Comparison of ENCODE assay signal across 18 cellular contexts in the genomic region with DNA sequence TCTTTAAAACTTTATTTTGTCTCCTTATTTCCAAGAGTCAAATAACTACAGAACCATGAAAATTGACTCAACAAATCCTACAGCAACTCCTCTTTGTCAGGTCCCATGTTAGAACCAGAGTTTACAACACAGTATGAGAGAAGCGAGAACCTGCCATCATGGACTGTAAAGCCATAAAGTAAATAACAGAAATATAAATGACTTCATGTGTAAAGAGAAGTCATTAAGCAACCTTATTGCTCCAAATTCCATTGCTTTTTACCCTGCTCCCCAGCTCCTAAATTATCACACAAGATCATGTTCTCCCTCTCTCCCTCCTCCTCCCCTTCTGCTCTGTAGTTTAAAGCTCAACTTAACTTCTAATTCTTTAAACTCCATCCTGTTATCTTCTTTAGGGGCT.
A peak's percentile ranks its signal among the peaks of the same experiment; 100 is the strongest.
DNase-seq lines count a peak whose midpoint lies in the region; ATAC-seq and TF ChIP-seq lines count a peak whose summit lies in the region.
"Had no signal": no experiment of that assay in that cellular context is flagged by ENCODE, and none has a peak within 500 bp of the region (broad histone marks: within the 10 kb centered on the region; RNA-seq: fewer than 3 reads in every experiment).

No MANE protein-coding gene starts in this region.

- H3K36me3 ChIP-seq in SK-N-SH (replicated peaks in 1 of 2; ENCODE audit: control insufficient read depth in 1 of 2, insufficient read depth in 2 of 2, low read length in 1 of 2) (no peaks in the 10 kb centered on the region), vagina (no peaks in the 10 kb centered on the region), neuronal stem cell (replicated peaks in 1 of 2; ENCODE audit: control insufficient read depth in 2 of 2, insufficient read depth in 2 of 2, low read length in 2 of 2) (no peaks in the 10 kb centered on the region), thyroid gland (no peaks in the 10 kb centered on the region)
- H3K36me3 ChIP-seq: left lung, pancreas, WERI-Rb-1 had no signal

- TF ChIP-seq CTCF in SK-N-SH (IDR thresholded peaks at IDR 0.05) (no peak), chondrocyte (IDR thresholded peaks at IDR 0.05) (no peak), mesothelial cell of epicardium (IDR thresholded peaks at IDR 0.05; ENCODE audit: unreplicated experiment) (no peak), vagina (IDR thresholded peaks at IDR 0.05) (no peak), thyroid gland (IDR thresholded peaks at IDR 0.05) (no peak)

- peaks cover 10% of the 10 kb centered on the region for H3K9me3 Mint-ChIP-seq in chondrocyte (ENCODE audit: low read depth)
- H3K9me3 Mint-ChIP-seq in mesothelial cell of epicardium = peaks cover 4% of the 10 kb centered on the region
- H3K9me3 Mint-ChIP-seq: dendritic cell treated with granulocyte-macrophage colony-stimulating factor and Interleukin-4, amounts not matched to agents 40 ng/mL and 50 ng/mL, for 4 days; T-helper 1 cell treated with Interleukin-12 subunit alpha and Interleukin-12 subunit beta and Interleukin-4 antibody, amounts not matched to agents 30 μg/mL and 1 μg/mL, for 36 hours had no signal

- H4K8ac ChIP-seq in neuronal stem cell (ENCODE audit: low read depth, low read length) = no peak overlapping the region

- no peak overlapping the region for H3K23ac ChIP-seq in neuronal stem cell (ENCODE audit: low read depth, low read length, poor library complexity)

- H3K9me2 ChIP-seq in SK-N-SH = no peaks in the 10 kb centered on the region

- no peaks in the 10 kb centered on the region for H3K36me3 Mint-ChIP-seq in chondrocyte (ENCODE audit: low read depth)
- H3K36me3 Mint-ChIP-seq in mesothelial cell of epicardium = no peaks in the 10 kb centered on the region
- H3K36me3 Mint-ChIP-seq: IgD-negative memory B cell had no signal

- no peak overlapping the region for H2AK5ac ChIP-seq in neuronal stem cell (ENCODE audit: low read depth, low read length)

- peaks cover 2 to 11% of the 10 kb centered on the region in 2 experiments; a peak in 3 of 4 replicates for H3K4me1 ChIP-seq in SK-N-SH (ENCODE audit: control insufficient read depth in 1 of 2, insufficient read depth in 2 of 2, low read depth in 1 of 2, low read length in 1 of 2)
- peaks cover 30% of the 10 kb centered on the region for H3K4me1 ChIP-seq in vagina
- peaks cover 0 to 1% of the 10 kb centered on the region in 2 donors for H3K4me1 ChIP-seq in neuronal stem cell (ENCODE audit: control insufficient read depth in 2 of 2, insufficient read depth in 1 of 2, low read depth in 1 of 2, low read length in 2 of 2)
- H3K4me1 ChIP-seq in thyroid gland = peaks cover 0 to 18% of the 10 kb centered on the region in 2 donors
- H3K4me1 ChIP-seq: left lung had no signal

- no peak for TF ChIP-seq POLR2A in vagina (IDR thresholded peaks at IDR 0.05)
- no peak for TF ChIP-seq POLR2A in thyroid gland (IDR thresholded peaks at IDR 0.05)

- no peaks in the 10 kb centered on the region for H3K9me3 ChIP-seq in SK-N-SH
- no peaks in the 10 kb centered on the region for H3K9me3 ChIP-seq in vagina
- H3K9me3 ChIP-seq in neuronal stem cell (replicated peaks in 1 of 2; ENCODE audit: control insufficient read depth in 2 of 2, insufficient read depth in 1 of 2, low read depth in 1 of 2, low read length in 2 of 2) = peaks cover 0 to 2% of the 10 kb centered on the region in 2 donors
- H3K9me3 ChIP-seq in thyroid gland = no peaks in the 10 kb centered on the region
- H3K9me3 ChIP-seq: left lung, pancreas had no signal

- peak overlapping the region; percentile 72 for H3K27ac Mint-ChIP-seq in chondrocyte (ENCODE audit: unreplicated experiment)
- peak overlapping the region; percentile 26 for H3K27ac Mint-ChIP-seq in mesothelial cell of epicardium
- H3K27ac Mint-ChIP-seq: activated CD8-positive, alpha-beta T cell treated with anti-CD3 and anti-CD28 coated beads, Interleukin-2, amount 10 ng/mL, durations not matched to agents 7 days and 5 days; dendritic cell treated with granulocyte-macrophage colony-stimulating factor and Interleukin-4, amounts not matched to agents 40 ng/mL and 50 ng/mL, for 4 days; IgD-negative memory B cell; T-helper 1 cell treated with Interleukin-12 subunit alpha and Interleukin-12 subunit beta and Interleukin-4 antibody, amounts not matched to agents 30 μg/mL and 1 μg/mL, for 36 hours had no signal

- 95% methylated on average over 1 of the region's 1 CpG for WGBS in SK-N-SH (ENCODE audit: low lambda C conversion rate)
- WGBS in neuronal stem cell (ENCODE audit: extremely low coverage in 2 of 2, insufficient read length in 2 of 2, insufficient replicate concordance in 1 of 2), 2 donors = no CpG with 5 or more reads among the region's 1 CpG
- 93 to 96% methylated on average over 1 of the region's 1 CpG for WGBS in thyroid gland, 2 donors

- H3K4me3 Mint-ChIP-seq in chondrocyte (ENCODE audit: unreplicated experiment) (no peak overlapping the region), mesothelial cell of epicardium (no peak overlapping the region)
- H3K4me3 Mint-ChIP-seq: activated CD8-positive, alpha-beta T cell treated with anti-CD3 and anti-CD28 coated beads, Interleukin-2, amount 10 ng/mL, durations not matched to agents 7 days and 5 days; activated T-cell treated with anti-CD3 and anti-CD28 coated beads, Interleukin-2, amount 50 U/mL, for 4 hours; dendritic cell treated with granulocyte-macrophage colony-stimulating factor and Interleukin-4, amounts not matched to agents 40 ng/mL and 50 ng/mL, for 4 days; IgD-negative memory B cell; T-helper 1 cell treated with Interleukin-12 subunit alpha and Interleukin-12 subunit beta and Interleukin-4 antibody, amounts not matched to agents 30 μg/mL and 1 μg/mL, for 36 hours had no signal

- H2BK12ac ChIP-seq in neuronal stem cell (ENCODE audit: low read length) = no peak overlapping the region

- no peak overlapping the region for H3K18ac ChIP-seq in neuronal stem cell (ENCODE audit: low read length)

- POLR2A ChIA-PET in SK-N-SH (lab: Yijun Ruan, JAX) = no interaction called here

- H3K27me3 ChIP-seq in SK-N-SH (ENCODE audit: insufficient read depth) (no peaks in the 10 kb centered on the region), vagina (no peaks in the 10 kb centered on the region), neuronal stem cell (ENCODE audit: control insufficient read depth in 3 of 3, insufficient read depth in 3 of 3, low read depth in 1 of 3, low read length in 3 of 3) (no peaks in the 10 kb centered on the region), thyroid gland (no peaks in the 10 kb centered on the region)
- H3K27me3 ChIP-seq: left lung, pancreas had no signal

- H3K9ac ChIP-seq in SK-N-SH = no peak overlapping the region
- H3K9ac ChIP-seq in neuronal stem cell (ENCODE audit: low read depth, low read length, poor library complexity) = no peak overlapping the region

- H2AFZ ChIP-seq in SK-N-SH (ENCODE audit: low read depth) = peak overlapping the region; percentile 2; the same call in 1 of the 2 replicates
- H2AFZ ChIP-seq in neuronal stem cell (ENCODE audit: low read length) = no peak overlapping the region

- H3K4me2 ChIP-seq in SK-N-SH (no peak overlapping the region), neuronal stem cell (ENCODE audit: insufficient read depth, low read length, poor library complexity, severe bottlenecking) (no peak overlapping the region)

- no peak for TF ChIP-seq RAD21 in SK-N-SH (IDR thresholded peaks at IDR 0.05; ENCODE audit: low read length)

- no peak for ATAC-seq in SK-N-SH treated with all-trans-retinoic acid at 6 μM for 48 hours

- H4K20me1 ChIP-seq in SK-N-SH (ENCODE audit: insufficient read depth) = no peaks in the 10 kb centered on the region

- CTCF ChIA-PET in SK-N-SH (lab: Yijun Ruan, JAX) = no interaction called here

- H2BK5ac ChIP-seq in neuronal stem cell (ENCODE audit: low read length) = no peak overlapping the region

- no peak overlapping the region for H3K14ac ChIP-seq in neuronal stem cell (ENCODE audit: low read length)

- no peaks in the 10 kb centered on the region for H3K79me1 ChIP-seq in neuronal stem cell (ENCODE audit: low read depth, low read length)

- no peak overlapping the region for H4K91ac ChIP-seq in neuronal stem cell (ENCODE audit: low read depth, low read length, poor library complexity)

- H3K4me1 Mint-ChIP-seq in chondrocyte (ENCODE audit: low read depth) (peaks cover 64% of the 10 kb centered on the region), mesothelial cell of epicardium (peaks cover 3% of the 10 kb centered on the region)

- H3K79me2 ChIP-seq in SK-N-SH (ENCODE audit: insufficient read depth) = no peaks in the 10 kb centered on the region

- no peak for TF ChIP-seq EP300 in SK-N-SH (IDR thresholded peaks at IDR 0.05; ENCODE audit: borderline replicate concordance in 1 of 2, low read depth in 1 of 2, low read length in 1 of 2)

- DNase-seq in SK-N-SH (no peak), chondrocyte (ENCODE audit: low spot score) (no peak), mesothelial cell of epicardium (ENCODE audit: low spot score in 2 of 2, unreplicated experiment in 2 of 2) (no peak), vagina (ENCODE audit: extremely low spot score in 2 of 2) (no peak), mesenteric fat pad (ENCODE audit: low spot score) (no peak), neuronal stem cell (ENCODE audit: low spot score) (no peak), thyroid gland (no peak)
- DNase-seq: 8988T, SIG-M5 had no signal

- no peak overlapping the region for H3K4me3 ChIP-seq in SK-N-SH (ENCODE audit: low read depth in 2 of 2, low read length in 1 of 2)
- H3K4me3 ChIP-seq in vagina = no peak overlapping the region
- H3K4me3 ChIP-seq in neuronal stem cell (ENCODE audit: low read length in 2 of 2) = no peak overlapping the region
- H3K4me3 ChIP-seq in thyroid gland (replicated peaks in 1 of 3) = no peak overlapping the region
- H3K4me3 ChIP-seq: left lung, pancreas had no signal

- H3K27me3 Mint-ChIP-seq in chondrocyte (ENCODE audit: low read depth) = no peaks in the 10 kb centered on the region
- no peaks in the 10 kb centered on the region for H3K27me3 Mint-ChIP-seq in mesothelial cell of epicardium (ENCODE audit: low read depth)
- H3K27me3 Mint-ChIP-seq: dendritic cell treated with granulocyte-macrophage colony-stimulating factor and Interleukin-4, amounts not matched to agents 40 ng/mL and 50 ng/mL, for 4 days had no signal

- peaks cover 11% of the 10 kb centered on the region for H3F3A ChIP-seq in SK-N-SH (replicated peaks; ENCODE audit: insufficient read depth)

- no peak overlapping the region for H3K4ac ChIP-seq in neuronal stem cell (ENCODE audit: low read length)

- no peak overlapping the region for H2BK15ac ChIP-seq in neuronal stem cell (ENCODE audit: low read length)

- H3K27ac ChIP-seq in SK-N-SH (ENCODE audit: low read depth in 2 of 2, low read length in 1 of 2) = no peak overlapping the region
- H3K27ac ChIP-seq in vagina = peak overlapping the region; percentile 27
- no peak overlapping the region for H3K27ac ChIP-seq in neuronal stem cell (replicated peaks; ENCODE audit: low read length)
- no peak overlapping the region for H3K27ac ChIP-seq in thyroid gland
- H3K27ac ChIP-seq: left lung, pancreas, WERI-Rb-1 had no signal

- H2BK120ac ChIP-seq in neuronal stem cell (ENCODE audit: low read depth, low read length) = no peak overlapping the region

- intact Hi-C loops in vagina (cut with DNase I) (no loop called here), thyroid gland (cut with DNase I) (no loop called here)

TF ChIP-seq in SK-N-SH, 30 proteins besides CTCF, POLR2A, EP300 and RAD21 (continues in another document):
- TF ChIP-seq TCF12 (IDR thresholded peaks at IDR 0.05) = no peak

TF ChIP-seq in SK-N-SH treated with all-trans-retinoic acid at 6 μM for 48 hours, 23 proteins besides CTCF, POLR2A, EP300 and RAD21 (continues in another document):
- TF ChIP-seq SNAI2 (CRISPR knock-in tag; IDR thresholded peaks at IDR 0.05) (no peak), OSR1 (CRISPR knock-in tag; IDR thresholded peaks at IDR 0.05) (no peak)
